In genomic region chr17:50161911-50162288, GRCh38 we compare ENCODE assay signal across 10 cellular contexts. TPM values are rescaled to one million over a fixed set of nuclear protein-coding genes. Genes with fewer than 3 reads are reported as not detected.
DNase-seq lines count a peak whose midpoint lies in the region; ATAC-seq and TF ChIP-seq lines count a peak whose summit lies in the region.
"Had no signal": no experiment of that assay in that cellular context is flagged by ENCODE, and none has a peak within 500 bp of the region (broad histone marks: within the 10 kb centered on the region; RNA-seq: fewer than 3 reads in every experiment).

No MANE protein-coding gene starts in this region.

- TF ChIP-seq CTCF in tibial artery (IDR thresholded peaks at IDR 0.05): no peak

- peak overlapping the region; percentile 96 for H3K27ac Mint-ChIP-seq in activated naive CD4-positive, alpha-beta T cell treated with anti-CD3 and anti-CD28 coated beads for 36 hours
- H3K27ac Mint-ChIP-seq in activated naive CD8-positive, alpha-beta T cell treated with anti-CD3 and anti-CD28 coated beads, Interleukin-2, amount 50 U/mL, for 24 hours: peak overlapping the region; percentile 92
- peak overlapping the region; percentile 87 for H3K27ac Mint-ChIP-seq in memory B cell

- no peak for ATAC-seq in activated naive CD8-positive, alpha-beta T cell treated with anti-CD3 and anti-CD28 coated beads, Interleukin-2, amount 50 U/mL, for 24 hours
- ATAC-seq in memory B cell (ENCODE audit: low read depth) (no peak), GM21723 (IDR thresholded peaks at IDR 0.05; ENCODE audit: unreplicated experiment) (no peak)

- DNase-seq in activated naive CD4-positive, alpha-beta T cell treated with anti-CD3 and anti-CD28 coated beads for 36 hours: no peak
- DNase-seq in activated naive CD4-positive, alpha-beta T cell treated with anti-CD3 and anti-CD28 coated beads, Interleukin-2, amount 50 U/mL, for 16 hours: no peak
- no peak for DNase-seq in activated naive CD8-positive, alpha-beta T cell treated with anti-CD3 and anti-CD28 coated beads, Interleukin-2, amount 50 U/mL, for 24 hours
- no peak for DNase-seq in memory B cell (ENCODE audit: low spot score in 2 of 2)
- DNase-seq in tibial artery: no peak
- no peak for DNase-seq in foreskin melanocyte
- no peak for DNase-seq in hepatic stellate cell (ENCODE audit: low spot score)

- H3K36me3 Mint-ChIP-seq in activated naive CD4-positive, alpha-beta T cell treated with anti-CD3 and anti-CD28 coated beads for 36 hours (ENCODE audit: low read depth): no peaks in the 10 kb centered on the region
- H3K36me3 Mint-ChIP-seq in activated naive CD8-positive, alpha-beta T cell treated with anti-CD3 and anti-CD28 coated beads, Interleukin-2, amount 50 U/mL, for 24 hours (ENCODE audit: low read depth): no peaks in the 10 kb centered on the region
- H3K36me3 Mint-ChIP-seq in memory B cell: no peaks in the 10 kb centered on the region
- H3K36me3 Mint-ChIP-seq: CD14-positive monocyte had no signal

- H3K9me3 ChIP-seq in tibial artery: no peaks in the 10 kb centered on the region
- H3K9me3 ChIP-seq: right lobe of liver had no signal

- no peaks in the 10 kb centered on the region for H3K9me3 Mint-ChIP-seq in activated naive CD4-positive, alpha-beta T cell treated with anti-CD3 and anti-CD28 coated beads for 36 hours
- no peaks in the 10 kb centered on the region for H3K9me3 Mint-ChIP-seq in activated naive CD8-positive, alpha-beta T cell treated with anti-CD3 and anti-CD28 coated beads, Interleukin-2, amount 50 U/mL, for 24 hours
- H3K9me3 Mint-ChIP-seq in memory B cell: no peaks in the 10 kb centered on the region

- peak overlapping the region in 1 of 2 donors; percentile 58 for H3K4me3 ChIP-seq in tibial artery

- intact Hi-C loops in activated naive CD4-positive, alpha-beta T cell treated with anti-CD3 and anti-CD28 coated beads for 36 hours (cut with micrococcal nuclease): loop anchor here (1.0 kb wide), 4 partner anchors 11 to 67 kb away; partner anchors contain the start of gene PDK2
- intact Hi-C loops in tibial artery (cut with DNase I; ENCODE audit: low total_unique reads): loop anchor here (10.0 kb wide), 1 partner anchor 47 kb away; no protein-coding TSS in a partner anchor

- peak overlapping the region; percentile 64 for H3K4me3 Mint-ChIP-seq in activated naive CD4-positive, alpha-beta T cell treated with anti-CD3 and anti-CD28 coated beads for 36 hours
- H3K4me3 Mint-ChIP-seq in activated naive CD8-positive, alpha-beta T cell treated with anti-CD3 and anti-CD28 coated beads, Interleukin-2, amount 50 U/mL, for 24 hours: peak overlapping the region; percentile 65
- H3K4me3 Mint-ChIP-seq in memory B cell: peak overlapping the region; percentile 73

- H3K36me3 ChIP-seq in tibial artery: no peaks in the 10 kb centered on the region
- H3K36me3 ChIP-seq: right lobe of liver had no signal

- H3K27ac ChIP-seq in tibial artery: peak overlapping the region; percentile 77
- H3K27ac ChIP-seq: right lobe of liver had no signal

- H3K4me1 Mint-ChIP-seq in activated naive CD4-positive, alpha-beta T cell treated with anti-CD3 and anti-CD28 coated beads for 36 hours (ENCODE audit: low read depth): peaks cover 35% of the 10 kb centered on the region
- H3K4me1 Mint-ChIP-seq in activated naive CD8-positive, alpha-beta T cell treated with anti-CD3 and anti-CD28 coated beads, Interleukin-2, amount 50 U/mL, for 24 hours: peaks cover 38% of the 10 kb centered on the region
- peaks cover 42% of the 10 kb centered on the region for H3K4me1 Mint-ChIP-seq in memory B cell

- CTCF ChIA-PET in activated naive CD4-positive, alpha-beta T cell treated with anti-CD3 and anti-CD28 coated beads for 36 hours (lab: Charles Lee): interaction anchor here (0.6 to 2.8 kb wide), 27 partner anchors 8 to 405 kb away, joined by 3 to 44 read pairs (median 5); partner anchors contain the start of genes PDK2, PPP1R9B and SAMD14

- H3K27me3 Mint-ChIP-seq in activated naive CD4-positive, alpha-beta T cell treated with anti-CD3 and anti-CD28 coated beads for 36 hours (ENCODE audit: low read depth): no peaks in the 10 kb centered on the region
- H3K27me3 Mint-ChIP-seq in activated naive CD8-positive, alpha-beta T cell treated with anti-CD3 and anti-CD28 coated beads, Interleukin-2, amount 50 U/mL, for 24 hours: no peaks in the 10 kb centered on the region
- no peaks in the 10 kb centered on the region for H3K27me3 Mint-ChIP-seq in memory B cell

- no peaks in the 10 kb centered on the region for H3K27me3 ChIP-seq in tibial artery
- H3K27me3 ChIP-seq: right lobe of liver had no signal

- H3K4me1 ChIP-seq in tibial artery: peaks cover 0 to 44% (median 26%) of the 10 kb centered on the region in 4 donors

RNA-seq across cellular contexts. Expression of gene SGCA, which starts 3.9 kb away (rescaled TPM):
- under 1 TPM in 1 of 2 experiments, not detected in 1; 0.14 TPM for total RNA-seq in activated naive CD4-positive, alpha-beta T cell treated with anti-CD3 and anti-CD28 coated beads for 36 hours

RNA-seq across cellular contexts. Expression of gene PPP1R9B, which starts 11.4 kb away (rescaled TPM):
- 10 to 100 TPM; 67.7 TPM for total RNA-seq in activated naive CD4-positive, alpha-beta T cell treated with anti-CD3 and anti-CD28 coated beads for 36 hours

RNA-seq across cellular contexts. Expression of gene SAMD14, which starts 31.9 kb away (rescaled TPM):
- 1 to 10 TPM; 1.1 to 1.3 TPM for total RNA-seq in activated naive CD4-positive, alpha-beta T cell treated with anti-CD3 and anti-CD28 coated beads for 36 hours

RNA-seq across cellular contexts. Expression of gene COL1A1, which starts 39.5 kb away (rescaled TPM):
- 1 to 10 TPM in 1 of 2 experiments, under 1 TPM in 1; 0.95 to 1.7 TPM for total RNA-seq in activated naive CD4-positive, alpha-beta T cell treated with anti-CD3 and anti-CD28 coated beads for 36 hours
